Comparison of ENCODE assay signal across 25 cellular contexts in the genomic region with DNA sequence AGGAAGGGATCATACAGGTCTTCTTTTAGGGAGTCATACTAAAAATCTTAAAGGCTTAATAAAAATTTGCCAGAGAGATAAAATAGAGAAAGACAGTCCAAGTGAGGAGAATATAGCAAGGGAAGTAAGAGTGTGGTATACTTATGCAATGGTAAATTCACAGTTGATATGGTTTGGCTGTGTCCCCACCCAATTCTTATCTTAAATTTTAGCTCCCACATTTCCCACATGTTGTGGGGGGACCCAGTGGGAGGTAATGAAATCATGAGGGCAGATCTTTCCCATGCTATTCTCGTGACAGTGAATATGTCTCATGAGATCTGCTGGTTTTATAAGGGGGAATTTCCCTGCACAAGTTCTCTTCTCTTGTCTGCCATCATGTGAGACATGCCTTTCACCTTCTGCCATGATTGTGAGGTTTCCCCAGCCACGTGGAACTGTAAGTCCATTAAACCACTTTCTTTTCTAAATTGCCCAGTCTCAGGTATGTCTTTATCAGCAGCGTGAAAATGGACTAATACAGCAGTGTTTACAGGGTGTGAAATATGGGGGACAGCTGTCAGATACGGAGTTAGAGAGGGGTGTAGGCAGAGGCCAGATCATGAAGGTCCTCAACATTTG.
"Had no signal": no experiment of that assay in that cellular context is flagged by ENCODE, and none has a peak within 500 bp of the region (broad histone marks: within the 10 kb centered on the region; RNA-seq: fewer than 3 reads in every experiment).

No MANE protein-coding gene starts in this region.

- H3K4me3 ChIP-seq: esophagus squamous epithelium, heart right ventricle, left lung, neural progenitor cell, right lobe of liver, thoracic aorta, tibial nerve, upper lobe of right lung, uterus had no signal

- H3K4me3 Mint-ChIP-seq: mesothelial cell of epicardium; naive thymus-derived CD4-positive, alpha-beta T cell; nephron; neural progenitor cell; stimulated activated naive B cell treated with anti-CD40 and anti-IgM and Interleukin-4, amounts not matched to agents 10 μg/mL and 1 μg/mL and 100 μg/mL, for 72 hours; stimulated activated naive CD8-positive, alpha-beta T cell treated with anti-CD3 and anti-CD28 coated beads, Interleukin-15, Interleukin-2, amounts not matched to agents 100 ng/mL and 50 ng/mL, for 24 hours had no signal

- DNase-seq: dermis blood vessel endothelial cell; effector memory CD4-positive, alpha-beta T cell; esophagus squamous epithelium; foreskin melanocyte; glutamatergic neuron; heart right ventricle; hippocampal formation; left cardiac atrium; left lung; mesenchymal stem cell; naive thymus-derived CD4-positive, alpha-beta T cell; right lobe of liver; small intestine; stimulated activated CD4-positive, alpha-beta T cell treated with anti-CD3 and anti-CD28 coated beads, Interleukin-15, amount 100 ng/mL, for 24 hours; stimulated activated CD4-positive, alpha-beta T cell treated with anti-CD3 and anti-CD28 coated beads, Interleukin-2, amount 100 ng/mL, for 48 hours; stimulated activated naive B cell treated with anti-CD40 and anti-IgM and Interleukin-4, amounts not matched to agents 10 μg/mL and 1 μg/mL and 100 μg/mL, for 72 hours; upper lobe of right lung; uterus had no signal

- H3K27ac Mint-ChIP-seq: mesothelial cell of epicardium; naive thymus-derived CD4-positive, alpha-beta T cell; nephron; neural progenitor cell; progenitor cell of endocrine pancreas; stimulated activated naive B cell treated with anti-CD40 and anti-IgM and Interleukin-4, amounts not matched to agents 10 μg/mL and 1 μg/mL and 100 μg/mL, for 72 hours; stimulated activated naive CD8-positive, alpha-beta T cell treated with anti-CD3 and anti-CD28 coated beads, Interleukin-15, Interleukin-2, amounts not matched to agents 100 ng/mL and 50 ng/mL, for 24 hours had no signal

- H3K36me3 Mint-ChIP-seq: naive thymus-derived CD4-positive, alpha-beta T cell; stimulated activated naive B cell treated with anti-CD40 and anti-IgM and Interleukin-4, amounts not matched to agents 10 μg/mL and 1 μg/mL and 100 μg/mL, for 72 hours had no signal

- H3K4me1 Mint-ChIP-seq: mesothelial cell of epicardium; naive thymus-derived CD4-positive, alpha-beta T cell; nephron; neural progenitor cell; stimulated activated naive B cell treated with anti-CD40 and anti-IgM and Interleukin-4, amounts not matched to agents 10 μg/mL and 1 μg/mL and 100 μg/mL, for 72 hours had no signal

- ATAC-seq: heart right ventricle; left cardiac atrium; left lung; naive thymus-derived CD4-positive, alpha-beta T cell; right lobe of liver; stimulated activated naive B cell treated with anti-CD40 and anti-IgM and Interleukin-4, amounts not matched to agents 10 μg/mL and 1 μg/mL and 100 μg/mL, for 72 hours; upper lobe of right lung had no signal

- H3K27me3 Mint-ChIP-seq: naive thymus-derived CD4-positive, alpha-beta T cell; progenitor cell of endocrine pancreas; stimulated activated naive B cell treated with anti-CD40 and anti-IgM and Interleukin-4, amounts not matched to agents 10 μg/mL and 1 μg/mL and 100 μg/mL, for 72 hours; stimulated activated naive CD8-positive, alpha-beta T cell treated with anti-CD3 and anti-CD28 coated beads, Interleukin-15, Interleukin-2, amounts not matched to agents 100 ng/mL and 50 ng/mL, for 24 hours had no signal
